Comparison of ENCODE assay signal across 14 cellular contexts in the genomic region with DNA sequence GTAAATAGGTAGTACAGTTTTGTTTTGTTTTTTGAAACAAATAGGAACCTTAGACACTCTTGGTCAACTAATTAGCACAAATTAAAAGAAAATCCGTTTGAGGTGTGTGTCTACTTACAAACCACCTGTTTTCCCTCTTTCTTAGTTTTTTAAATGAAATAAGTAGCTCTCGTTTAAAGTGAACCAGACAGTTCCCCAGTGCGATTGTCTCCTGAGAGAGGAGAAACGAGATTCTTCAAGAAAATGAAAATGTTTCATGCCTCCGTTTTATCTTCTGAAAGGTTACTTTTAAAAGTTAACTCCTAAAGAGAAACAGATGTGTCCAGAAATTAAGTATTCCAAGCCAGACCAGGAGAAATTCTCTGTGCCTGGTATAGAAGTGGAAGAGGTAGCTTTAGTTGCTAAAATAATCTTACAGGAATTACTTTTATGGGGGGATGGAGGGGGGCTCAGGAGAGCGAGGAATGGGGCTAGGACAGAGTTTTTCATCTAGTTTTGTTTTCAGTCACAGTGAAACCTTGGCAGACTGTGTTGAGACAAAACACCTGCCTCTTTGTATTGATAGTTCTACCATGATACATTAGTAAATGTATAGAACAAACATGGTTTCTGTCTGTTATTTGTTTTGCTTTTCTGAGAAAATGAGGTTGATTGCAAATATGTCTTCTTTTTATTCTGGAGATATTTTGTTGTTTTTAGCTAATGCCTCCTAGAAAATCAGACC.
DNase-seq lines count a peak whose midpoint lies in the region; ATAC-seq and TF ChIP-seq lines count a peak whose summit lies in the region.
"Had no signal": no experiment of that assay in that cellular context is flagged by ENCODE, and none has a peak within 500 bp of the region (broad histone marks: within the 10 kb centered on the region; RNA-seq: fewer than 3 reads in every experiment).

No MANE protein-coding gene starts in this region.

- H3K36me3 ChIP-seq in KMS-11 (ENCODE audit: insufficient read depth) (no peaks in the 10 kb centered on the region), OCI-LY3 (replicated peaks; ENCODE audit: low read depth, low read length) (peaks cover 2% of the 10 kb centered on the region), smooth muscle cell (ENCODE audit: low read depth) (no peaks in the 10 kb centered on the region), prostate gland (no peaks in the 10 kb centered on the region)
- H3K36me3 ChIP-seq: BLaER1 had no signal

- 66% methylated on average over 6 of the region's 6 CpGs for WGBS in smooth muscle cell (ENCODE audit: low lambda C conversion rate)
- 38% methylated on average over 6 of the region's 6 CpGs for WGBS in prostate gland

- H3K4me3 ChIP-seq in KMS-11 (IDR thresholded peaks at IDR 0.05; ENCODE audit: insufficient read depth, low read depth, low read length): no peak overlapping the region
- H3K4me3 ChIP-seq in OCI-LY3 (ENCODE audit: low read length): peak overlapping the region; percentile 45
- no peak overlapping the region for H3K4me3 ChIP-seq in smooth muscle cell
- no peak overlapping the region for H3K4me3 ChIP-seq in prostate gland
- H3K4me3 ChIP-seq: BLaER1 had no signal

- H3K9me3 ChIP-seq in OCI-LY3 (ENCODE audit: insufficient read depth, low read length) (no peaks in the 10 kb centered on the region), smooth muscle cell (replicated peaks; ENCODE audit: low read depth) (no peaks in the 10 kb centered on the region), prostate gland (no peaks in the 10 kb centered on the region)
- H3K9me3 ChIP-seq: BLaER1, Caco-2 had no signal

- TF ChIP-seq CTCF in KMS-11 (conservative IDR thresholded peaks at IDR 0.05; ENCODE audit: low read depth, low read length) (no peak), OCI-LY3 (IDR thresholded peaks at IDR 0.05; ENCODE audit: low read depth, low read length) (no peak), smooth muscle cell (IDR thresholded peaks at IDR 0.05; ENCODE audit: borderline replicate concordance, insufficient read depth, poor library complexity, severe bottlenecking) (no peak), prostate gland (IDR thresholded peaks at IDR 0.05) (no peak)

- TF ChIP-seq POLR2A in prostate gland (IDR thresholded peaks at IDR 0.05): no peak

- ATAC-seq in esophagus mucosa: no peak
- ATAC-seq in HG02840 (IDR thresholded peaks at IDR 0.05; ENCODE audit: low FRiP score, unreplicated experiment): no peak

- H4K20me1 ChIP-seq in KMS-11 (ENCODE audit: insufficient read depth) (no peaks in the 10 kb centered on the region), OCI-LY3 (ENCODE audit: insufficient read depth, low read length) (no peaks in the 10 kb centered on the region), smooth muscle cell (ENCODE audit: low read depth) (no peaks in the 10 kb centered on the region)
- H4K20me1 ChIP-seq: BLaER1 had no signal

- no peaks in the 10 kb centered on the region for H3F3A ChIP-seq in smooth muscle cell (ENCODE audit: low read depth)

- H3K4me1 ChIP-seq in KMS-11 (ENCODE audit: low read depth, poor library complexity, severe bottlenecking) (peaks cover 20% of the 10 kb centered on the region), OCI-LY3 (ENCODE audit: low read length) (peaks cover 19% of the 10 kb centered on the region), smooth muscle cell (ENCODE audit: low read depth) (no peaks in the 10 kb centered on the region), prostate gland (replicated peaks) (no peaks in the 10 kb centered on the region)
- H3K4me1 ChIP-seq: BLaER1, Caco-2 had no signal

- peak overlapping the region; percentile 66 for H2AFZ ChIP-seq in KMS-11 (ENCODE audit: low read depth)
- peak overlapping the region; percentile 76 for H2AFZ ChIP-seq in OCI-LY3 (ENCODE audit: low read depth, low read length)
- H2AFZ ChIP-seq in smooth muscle cell (ENCODE audit: low read depth): no peak overlapping the region

- H3K27ac ChIP-seq in KMS-11 (peak overlapping the region; percentile 81), OCI-LY3 (ENCODE audit: low read length) (peak overlapping the region; percentile 54), smooth muscle cell (ENCODE audit: low read depth) (no peak overlapping the region), prostate gland (no peak overlapping the region)
- H3K27ac ChIP-seq: 22Rv1, BLaER1 had no signal

- DNase-seq in DMS53 (lab: John Stamatoyannopoulos, UW) (peak; percentile 3), DMS53 treated with DMSO at 0.1 percent for 48 hours (lab: John Stamatoyannopoulos, UW; ENCODE audit: unreplicated experiment) (no peak), smooth muscle cell (lab: John Stamatoyannopoulos, UW; ENCODE audit: unreplicated experiment) (no peak), prostate gland (ENCODE audit: low spot score) (no peak)
- DNase-seq: Caco-2; CD8-positive, alpha-beta memory T cell; HCEC 1CT; HFFc6 had no signal

- H3K9ac ChIP-seq in KMS-11 (peak overlapping the region; percentile 50; the same call in 1 of the 2 replicates), OCI-LY3 (ENCODE audit: low read length) (peak overlapping the region; percentile 37), smooth muscle cell (ENCODE audit: low read depth) (no peak overlapping the region)
- H3K9ac ChIP-seq: BLaER1 had no signal

- H3K27me3 ChIP-seq in KMS-11 (ENCODE audit: insufficient read depth, low read depth) (no peaks in the 10 kb centered on the region), OCI-LY3 (ENCODE audit: low read depth, low read length) (no peaks in the 10 kb centered on the region), smooth muscle cell (ENCODE audit: low read depth) (no peaks in the 10 kb centered on the region), prostate gland (replicated peaks; ENCODE audit: insufficient read depth) (no peaks in the 10 kb centered on the region)
- H3K27me3 ChIP-seq: BLaER1 had no signal

- H3K4me2 ChIP-seq in KMS-11 (peak overlapping the region; percentile 60), OCI-LY3 (ENCODE audit: low read length) (peak overlapping the region; percentile 62), smooth muscle cell (peak overlapping the region; percentile 42)
- H3K4me2 ChIP-seq: BLaER1 had no signal

- H3K79me2 ChIP-seq in KMS-11 (ENCODE audit: insufficient read depth, low read depth): no peaks in the 10 kb centered on the region
- H3K79me2 ChIP-seq in OCI-LY3 (ENCODE audit: low read length): no peaks in the 10 kb centered on the region
- no peaks in the 10 kb centered on the region for H3K79me2 ChIP-seq in smooth muscle cell (ENCODE audit: low read depth)

- intact Hi-C loops in prostate gland (cut with DNase I): no loop called here

Comparison
In these comparisons a context has a peak if more than half of its experiments do, and no peak if none do; other contexts are left out.
1. H3K27ac ChIP-seq: peak in KMS-11 (single experiment) and OCI-LY3 (single experiment); none in smooth muscle cell (single experiment) and prostate gland (0 of 2).
2. Peak in every context shown above with its lines, with median percentiles within 50 percentile points of each other: H3K4me2 ChIP-seq.